ENCODE assay signal across 9 cellular contexts in genomic region chr15:74543583-74543982, GRCh38. TPM values are rescaled to one million over a fixed set of nuclear protein-coding genes. Genes with fewer than 3 reads are reported as not detected.
DNase-seq lines count a peak whose midpoint lies in the region; ATAC-seq, FAIRE-seq and TF ChIP-seq lines count a peak whose summit lies in the region.
"Had no signal": no experiment of that assay in that cellular context is flagged by ENCODE, and none has a peak within 500 bp of the region (broad histone marks: within the 10 kb centered on the region; RNA-seq: fewer than 3 reads in every experiment).

No MANE protein-coding gene starts in this region.

- H3K27ac ChIP-seq in HepG2 (ENCODE audit: extremely low read length, insufficient read depth, low read length) (no peak overlapping the region), right lobe of liver (no peak overlapping the region), foreskin keratinocyte (no peak overlapping the region), uterus (no peak overlapping the region)

- no peaks in the 10 kb centered on the region; a peak in 1 of 5 replicates for H3K27me3 ChIP-seq in HepG2 (ENCODE audit: control insufficient read depth in 1 of 2, insufficient read depth in 2 of 2, low read length in 2 of 2)
- H3K27me3 ChIP-seq in right lobe of liver = no peaks in the 10 kb centered on the region
- no peaks in the 10 kb centered on the region for H3K27me3 ChIP-seq in foreskin keratinocyte
- H3K27me3 ChIP-seq in uterus = no peaks in the 10 kb centered on the region

- POLR2A ChIA-PET in HepG2 (lab: Yijun Ruan, JAX) = no interaction called here

- H3K79me2 ChIP-seq in HepG2 (ENCODE audit: insufficient read depth, low read length) = peaks cover 12% of the 10 kb centered on the region

- WGBS in HepG2 (ENCODE audit: low lambda C conversion rate) = 39% methylated on average over 3 of the region's 3 CpGs
- WGBS in right lobe of liver (ENCODE audit: insufficient coverage, low coverage, low lambda C conversion rate, missing lambda C conversion rate) = 22% methylated on average over 3 of the region's 3 CpGs

- in situ Hi-C loops in HepG2 (cut with HindIII; ENCODE audit: extremely low pct_ligation_motif_present, low pct_unique_long_range_greater_than_20kb) = loop anchor here (10.0 kb wide), 1 partner anchor 241 kb away; the partner anchor contains the start of gene CSK

- H3K9me3 ChIP-seq in HepG2 (ENCODE audit: low read length) (no peaks in the 10 kb centered on the region), right lobe of liver (no peaks in the 10 kb centered on the region), uterus (no peaks in the 10 kb centered on the region)

- H3K4me2 ChIP-seq in HepG2 (ENCODE audit: low read depth, low read length) = no peak overlapping the region

- H3K9ac ChIP-seq in HepG2 (ENCODE audit: insufficient read depth, low read depth, low read length) = no peak overlapping the region

- 0 out of 2 replicates have a peak, but pooled peaks have one; percentile 15 for TF ChIP-seq CTCF in HepG2 (CRISPR knock-in tag; IDR thresholded peaks at IDR 0.05)
- TF ChIP-seq CTCF in right lobe of liver (IDR thresholded peaks at IDR 0.05) = peak in 2 of 4 donors; percentile 15 to 22
- TF ChIP-seq CTCF in foreskin keratinocyte (conservative IDR thresholded peaks at IDR 0.05) = peak; percentile 58
- TF ChIP-seq CTCF in uterus (IDR thresholded peaks at IDR 0.05) = no peak

- TF ChIP-seq EP300 in HepG2 (IDR thresholded peaks at IDR 0.05; ENCODE audit: low read depth in 2 of 2, low read length in 2 of 2) = no peak
- no peak for TF ChIP-seq EP300 in HepG2 (CRISPR knock-in tag; IDR thresholded peaks at IDR 0.05; ENCODE audit: borderline replicate concordance)

- no peak for TF ChIP-seq RAD21 in HepG2 (CRISPR knock-in tag; IDR thresholded peaks at IDR 0.05)

- TF ChIP-seq POLR2A in HepG2 (IDR thresholded peaks at IDR 0.05; ENCODE audit: insufficient read depth in 1 of 2, low read depth in 2 of 2, low read length in 2 of 2) = no peak
- no peak for TF ChIP-seq POLR2A in right lobe of liver (IDR thresholded peaks at IDR 0.05)
- no peak for TF ChIP-seq POLR2A in uterus (IDR thresholded peaks at IDR 0.05)

- H3K4me1 ChIP-seq in HepG2 (ENCODE audit: insufficient read depth, low read length) = peaks cover 45% of the 10 kb centered on the region
- H3K4me1 ChIP-seq in right lobe of liver = peaks cover 2 to 33% (median 12%) of the 10 kb centered on the region in 4 donors
- H3K4me1 ChIP-seq in foreskin keratinocyte = peaks cover 27% of the 10 kb centered on the region
- H3K4me1 ChIP-seq in uterus = peaks cover 8 to 9% of the 10 kb centered on the region in 2 donors

- H3K4me3 ChIP-seq in HepG2 (replicated peaks in 1 of 3; ENCODE audit: insufficient read depth in 1 of 3, low read depth in 2 of 3, low read length in 3 of 3) = no peak overlapping the region
- H3K4me3 ChIP-seq in right lobe of liver = no peak overlapping the region
- no peak overlapping the region for H3K4me3 ChIP-seq in uterus

- ATAC-seq in HepG2 = no peak
- no peak for ATAC-seq in right lobe of liver
- ATAC-seq in foreskin keratinocyte = no peak
- no peak for ATAC-seq in GM19395 (IDR thresholded peaks at IDR 0.05; ENCODE audit: unreplicated experiment)
- no peak for ATAC-seq in HG03025 (IDR thresholded peaks at IDR 0.05; ENCODE audit: low FRiP score, unreplicated experiment)

- no peak overlapping the region for H2AFZ ChIP-seq in HepG2 (ENCODE audit: low read length)

- DNase-seq in HepG2 (ENCODE audit: low spot score) = no peak
- DNase-seq in right lobe of liver = no peak
- DNase-seq in activated CD4-positive, alpha-beta T cell treated with anti-CD3 and anti-CD28 coated beads, Interleukin-2, amount 50 U/mL, for 48 hours = peak; percentile 18 to 23
- DNase-seq in foreskin keratinocyte = no peak
- DNase-seq in uterus = no peak
- DNase-seq in posterior vena cava (ENCODE audit: low spot score) = no peak
- DNase-seq: OCI-M1 had no signal

- peaks cover 27% of the 10 kb centered on the region for H4K20me1 ChIP-seq in HepG2 (ENCODE audit: insufficient read depth, low read length)

- H3K36me3 ChIP-seq in HepG2 (replicated peaks in 1 of 2; ENCODE audit: control insufficient read depth in 1 of 2, insufficient read depth in 2 of 2, low read length in 2 of 2) = peaks cover 0 to 9% of the 10 kb centered on the region in 2 experiments; a peak in 1 of 5 replicates
- H3K36me3 ChIP-seq in right lobe of liver = peaks cover 0 to 4% (median 0%) of the 10 kb centered on the region in 4 donors
- H3K36me3 ChIP-seq in uterus = no peaks in the 10 kb centered on the region

- CTCF ChIA-PET in HepG2 (lab: Yijun Ruan, JAX; ENCODE audit: low intra/inter-chr PET ratio, low total read pairs) = no interaction called here

- peak; percentile 26 for FAIRE-seq in HepG2 (lab: Jason Lieb, UNC)

- intact Hi-C loops in HepG2 (cut with micrococcal nuclease; ENCODE audit: unreplicated experiment) = no loop called here
- intact Hi-C loops in right lobe of liver (cut with DNase I) = loop anchor here (5.0 to 10.0 kb wide), 2 partner anchors 69 to 71 kb away; partner anchors contain the start of gene CLK3 (in 1 of the 2)
- intact Hi-C loops in uterus (cut with DNase I; ENCODE audit: low total_unique reads) = loop anchor here (5.0 kb wide), 1 partner anchor 74 kb away; the partner anchor contains the start of gene CLK3
- intact Hi-C loops in posterior vena cava (cut with DNase I) = loop anchor here (5.0 to 10.0 kb wide), 2 partner anchors 71 to 74 kb away; partner anchors contain the start of gene CLK3 (in 2 of the 2)

- BruUV-seq in HepG2 (replicated peaks; lab: Mats Ljungman, UMichigan) = no TSS peak

TF ChIP-seq in HepG2, 621 proteins besides CTCF, POLR2A, EP300 and RAD21 (continues in another document):
- TF ChIP-seq ELF3 (CRISPR knock-in tag; IDR thresholded peaks at IDR 0.05) (no peak), SIN3A (IDR thresholded peaks at IDR 0.05; ENCODE audit: borderline replicate concordance, low read depth, low read length) (no peak), ASH2L (IDR thresholded peaks at IDR 0.05; ENCODE audit: insufficient read length, low read depth, low read length) (no peak)

RNA-seq across cellular contexts. Expression of gene ARID3B, which starts 2.6 kb away (rescaled TPM):
- total RNA-seq in HepG2 (2016; rRNA removed; fragmentation: Illumina TruSeq; extraction: Trizol) (5.3 and 7.0 TPM in 2 replicates), right lobe of liver (1 to 10 TPM; 1.5 to 3.2 (median 2.3) TPM), foreskin keratinocyte (7.9 and 8.6 TPM in 2 replicates), uterus (1 to 10 TPM; 1.5 to 8.8 (median 3.7) TPM), posterior vena cava (1 to 10 TPM; 4.2 to 4.9 TPM)
- 1.7 and 2.5 TPM in 2 replicates for total RNA-seq in HepG2 (2016; cell fraction: cytosol; rRNA removed; fragmentation: Illumina TruSeq; extraction: Trizol; ENCODE audit: low read depth)
- total RNA-seq in HepG2 (2016; cell fraction: insoluble cytoplasmic fraction; rRNA removed; fragmentation: Illumina TruSeq; extraction: Trizol) = 6.0 and 6.5 TPM in 2 replicates
- 7.6 and 7.9 TPM in 2 replicates for total RNA-seq in HepG2 (2016; cell fraction: membrane; rRNA removed; fragmentation: Illumina TruSeq; extraction: Trizol)
- total RNA-seq in HepG2 (2016; cell fraction: nucleus; rRNA removed; fragmentation: Illumina TruSeq; extraction: Trizol) = 4.8 and 7.4 TPM in 2 replicates
- polyA plus RNA-seq in HepG2 (2011; rRNA removed) (12.8 and 14.9 TPM in 2 replicates), foreskin keratinocyte (5.3 and 5.4 TPM in 2 replicates)
- 9.2 and 10.8 TPM in 2 replicates for polyA plus RNA-seq in HepG2 (2011; cell fraction: cytosol; rRNA removed)
- 15.3 and 17.1 TPM in 2 replicates for polyA plus RNA-seq in HepG2 (2011; cell fraction: nucleus; rRNA removed)
- polyA plus RNA-seq in HepG2 (2012) = 9.5 and 11.5 TPM in 2 replicates
- 2.9 TPM in 2 replicates for polyA plus RNA-seq in HepG2 (2016; cell fraction: cytosol; fragmentation: Illumina TruSeq; extraction: Trizol; ENCODE audit: low read depth)
- polyA plus RNA-seq in HepG2 (2016; cell fraction: insoluble cytoplasmic fraction; fragmentation: Illumina TruSeq; extraction: Trizol; ENCODE audit: low read depth) = 9.5 and 11.4 TPM in 2 replicates
- 8.3 and 9.3 TPM in 2 replicates for polyA plus RNA-seq in HepG2 (2016; cell fraction: membrane; fragmentation: Illumina TruSeq; extraction: Trizol; ENCODE audit: low read depth)
- 13.5 and 14.3 TPM in 2 replicates for polyA plus RNA-seq in HepG2 (2016; cell fraction: nucleus; fragmentation: Illumina TruSeq; extraction: Trizol; ENCODE audit: insufficient read depth, low read depth)
- polyA minus RNA-seq in HepG2 (2011; rRNA and poly(A)+ RNA removed; ENCODE audit: low replicate concordance) = 8.2 and 20.2 TPM in 2 replicates
- polyA minus RNA-seq in HepG2 (2011; cell fraction: cytosol; rRNA and poly(A)+ RNA removed) = 11.2 and 12.2 TPM in 2 replicates
- 10.7 and 11.1 TPM in 2 replicates for polyA minus RNA-seq in HepG2 (2011; cell fraction: nucleus; rRNA and poly(A)+ RNA removed)

Comparison
In these comparisons a context has a peak if more than half of its experiments do, and no peak if none do; other contexts are left out.
1. DNase-seq: peak in activated CD4-positive, alpha-beta T cell treated with anti-CD3 and anti-CD28 coated beads, Interleukin-2, amount 50 U/mL, for 48 hours (2 of 2); none in HepG2 (single experiment), right lobe of liver (0 of 3), foreskin keratinocyte (0 of 2), uterus (0 of 2) and posterior vena cava (single experiment).
2. CTCF ChIP-seq: peak in HepG2 (single experiment) and foreskin keratinocyte (single experiment); none in uterus (0 of 4).